Comparison of ENCODE assay signal across 9 cellular contexts in genomic region chr16:89837014-89837546, GRCh38. TPM values are rescaled to one million over a fixed set of nuclear protein-coding genes. Genes with fewer than 3 reads are reported as not detected.
DNase-seq lines count a peak whose midpoint lies in the region; ATAC-seq and TF ChIP-seq lines count a peak whose summit lies in the region.
"Had no signal": no experiment of that assay in that cellular context is flagged by ENCODE, and none has a peak within 500 bp of the region (broad histone marks: within the 10 kb centered on the region; RNA-seq: fewer than 3 reads in every experiment).

No MANE protein-coding gene starts in this region.

- no peak for TF ChIP-seq EP300 in suprapubic skin (IDR thresholded peaks at IDR 0.05)

- peak overlapping the region; percentile 9 for H3K4me3 Mint-ChIP-seq in activated CD8-positive, alpha-beta T cell treated with anti-CD3 and anti-CD28 coated beads for 36 hours
- no peak overlapping the region for H3K4me3 Mint-ChIP-seq in activated CD8-positive, alpha-beta T cell treated with anti-CD3 and anti-CD28 coated beads, Interleukin-2, amount 10 ng/mL, durations not matched to agents 7 days and 5 days
- H3K4me3 Mint-ChIP-seq in T-cell: peak overlapping the region; percentile 24 to 65 (median 58)

- H3K27me3 Mint-ChIP-seq in activated CD8-positive, alpha-beta T cell treated with anti-CD3 and anti-CD28 coated beads for 36 hours: peaks cover 4% of the 10 kb centered on the region
- peaks cover 15% of the 10 kb centered on the region for H3K27me3 Mint-ChIP-seq in activated CD8-positive, alpha-beta T cell treated with anti-CD3 and anti-CD28 coated beads, Interleukin-2, amount 10 ng/mL, durations not matched to agents 7 days and 5 days (ENCODE audit: low read depth)
- H3K27me3 Mint-ChIP-seq in T-cell: peaks cover 4 to 6% of the 10 kb centered on the region in 2 donors

- no peak for TF ChIP-seq CTCF in activated CD8-positive, alpha-beta T cell treated with anti-CD3 and anti-CD28 coated beads for 36 hours (IDR thresholded peaks at IDR 0.05)
- no peak for TF ChIP-seq CTCF in right lobe of liver (IDR thresholded peaks at IDR 0.05)
- TF ChIP-seq CTCF in suprapubic skin (IDR thresholded peaks at IDR 0.05): no peak

- no peaks in the 10 kb centered on the region for H3K27me3 ChIP-seq in right lobe of liver
- no peaks in the 10 kb centered on the region for H3K27me3 ChIP-seq in suprapubic skin
- H3K27me3 ChIP-seq: uterus had no signal

- no peaks in the 10 kb centered on the region for H3K9me3 Mint-ChIP-seq in activated CD8-positive, alpha-beta T cell treated with anti-CD3 and anti-CD28 coated beads for 36 hours
- peaks cover 7% of the 10 kb centered on the region for H3K9me3 Mint-ChIP-seq in activated CD8-positive, alpha-beta T cell treated with anti-CD3 and anti-CD28 coated beads, Interleukin-2, amount 10 ng/mL, durations not matched to agents 7 days and 5 days (ENCODE audit: insufficient read depth)
- H3K9me3 Mint-ChIP-seq in T-cell: no peaks in the 10 kb centered on the region

- H3K4me1 ChIP-seq in right lobe of liver: peaks cover 0 to 15% (median 3%) of the 10 kb centered on the region in 4 donors
- H3K4me1 ChIP-seq in suprapubic skin: peaks cover 2% of the 10 kb centered on the region
- H3K4me1 ChIP-seq: uterus had no signal

- POLR2A ChIA-PET in activated CD8-positive, alpha-beta T cell treated with anti-CD3 and anti-CD28 coated beads for 36 hours (lab: Charles Lee): interaction anchor here (0.9 to 1.1 kb wide), 2 partner anchors 38 to 88 kb away, joined by 3 read pairs; no protein-coding TSS in a partner anchor
- POLR2A ChIA-PET in activated CD8-positive, alpha-beta T cell treated with anti-CD3 and anti-CD28 coated beads, Interleukin-2, amount 10 ng/mL, durations not matched to agents 7 days and 5 days (lab: Charles Lee): interaction anchor here (1.4 kb wide), 1 partner anchor 36 kb away, joined by 3 read pairs; no protein-coding TSS in a partner anchor
- POLR2A ChIA-PET in T-cell (lab: Charles Lee): no interaction called here

- peak overlapping the region; percentile 65 to 85 (median 72) for H3K27ac ChIP-seq in right lobe of liver
- H3K27ac ChIP-seq in suprapubic skin: no peak overlapping the region
- H3K27ac ChIP-seq: uterus had no signal

- DNase-seq in activated CD8-positive, alpha-beta T cell treated with anti-CD3 and anti-CD28 coated beads for 36 hours: no peak
- no peak for DNase-seq in activated CD8-positive, alpha-beta T cell treated with anti-CD3 and anti-CD28 coated beads, Interleukin-2, amount 10 ng/mL, durations not matched to agents 7 days and 5 days
- DNase-seq in T-cell (no peak), right lobe of liver (no peak), suprapubic skin (ENCODE audit: low spot score in 2 of 2) (no peak), cardiac septum (ENCODE audit: low spot score) (no peak), NCI-H446 treated with DMSO at 0.1 percent for 48 hours (lab: John Stamatoyannopoulos, UW) (no peak)
- DNase-seq in activated CD8-positive, alpha-beta memory T cell treated with anti-CD3 and anti-CD28 coated beads, Interleukin-2, amount 50 U/mL, for 4 hours: no peak
- DNase-seq: uterus had no signal

- peaks cover 19% of the 10 kb centered on the region for H3K4me1 Mint-ChIP-seq in activated CD8-positive, alpha-beta T cell treated with anti-CD3 and anti-CD28 coated beads for 36 hours (ENCODE audit: low read depth)
- peaks cover 36% of the 10 kb centered on the region for H3K4me1 Mint-ChIP-seq in activated CD8-positive, alpha-beta T cell treated with anti-CD3 and anti-CD28 coated beads, Interleukin-2, amount 10 ng/mL, durations not matched to agents 7 days and 5 days (ENCODE audit: low read depth)
- H3K4me1 Mint-ChIP-seq in T-cell: peaks cover 14 to 33% (median 23%) of the 10 kb centered on the region in 3 donors

- CTCF ChIA-PET in activated CD8-positive, alpha-beta T cell treated with anti-CD3 and anti-CD28 coated beads for 36 hours (lab: Charles Lee): interaction anchor here (1.0 to 1.7 kb wide), 4 partner anchors 9 to 73 kb away, joined by 3 to 7 read pairs (median 4); partner anchors contain the start of gene SPIRE2
- CTCF ChIA-PET in activated CD8-positive, alpha-beta T cell treated with anti-CD3 and anti-CD28 coated beads, Interleukin-2, amount 10 ng/mL, durations not matched to agents 7 days and 5 days (lab: Charles Lee): interaction anchor here (1.0 to 1.4 kb wide), 6 partner anchors 9 to 138 kb away, joined by 3 to 5 read pairs (median 4); partner anchors contain the start of gene SPIRE2
- CTCF ChIA-PET in T-cell (lab: Charles Lee): interaction anchor here (0.6 to 1.1 kb wide), 3 partner anchors 16 to 137 kb away, joined by 3 to 6 read pairs (median 5); no protein-coding TSS in a partner anchor

- TF ChIP-seq POLR2A in right lobe of liver (IDR thresholded peaks at IDR 0.05) (no peak), suprapubic skin (IDR thresholded peaks at IDR 0.05) (no peak)

- no CpG with 5 or more reads among the region's 17 CpGs for WGBS in right lobe of liver (ENCODE audit: insufficient coverage, low coverage, low lambda C conversion rate, missing lambda C conversion rate)
- 57% methylated on average over 10 of the region's 17 CpGs for WGBS in suprapubic skin

- H3K36me3 Mint-ChIP-seq in activated CD8-positive, alpha-beta T cell treated with anti-CD3 and anti-CD28 coated beads for 36 hours (ENCODE audit: low read depth): no peaks in the 10 kb centered on the region
- H3K36me3 Mint-ChIP-seq in activated CD8-positive, alpha-beta T cell treated with anti-CD3 and anti-CD28 coated beads, Interleukin-2, amount 10 ng/mL, durations not matched to agents 7 days and 5 days (ENCODE audit: low read depth): peaks cover 5% of the 10 kb centered on the region
- no peaks in the 10 kb centered on the region for H3K36me3 Mint-ChIP-seq in T-cell

- ATAC-seq in activated CD8-positive, alpha-beta T cell treated with anti-CD3 and anti-CD28 coated beads for 36 hours: no peak
- no peak for ATAC-seq in activated CD8-positive, alpha-beta T cell treated with anti-CD3 and anti-CD28 coated beads, Interleukin-2, amount 10 ng/mL, durations not matched to agents 7 days and 5 days
- peak in 1 of 4 experiments; percentile 4 for ATAC-seq in T-cell (replicated peaks in 1 of 4)
- peak; percentile 22 to 42 (median 34) for ATAC-seq in right lobe of liver

- H3K36me3 ChIP-seq in right lobe of liver (no peaks in the 10 kb centered on the region), suprapubic skin (no peaks in the 10 kb centered on the region)
- H3K36me3 ChIP-seq: uterus had no signal

- intact Hi-C loops in activated CD8-positive, alpha-beta T cell treated with anti-CD3 and anti-CD28 coated beads for 36 hours (cut with micrococcal nuclease): no loop called here
- intact Hi-C loops in right lobe of liver (cut with DNase I) (no loop called here), cardiac septum (cut with DNase I) (no loop called here)

- no peak overlapping the region for H3K27ac Mint-ChIP-seq in activated CD8-positive, alpha-beta T cell treated with anti-CD3 and anti-CD28 coated beads for 36 hours
- H3K27ac Mint-ChIP-seq in activated CD8-positive, alpha-beta T cell treated with anti-CD3 and anti-CD28 coated beads, Interleukin-2, amount 10 ng/mL, durations not matched to agents 7 days and 5 days: no peak overlapping the region
- no peak overlapping the region for H3K27ac Mint-ChIP-seq in T-cell

- no peaks in the 10 kb centered on the region for H3K9me3 ChIP-seq in right lobe of liver
- no peaks in the 10 kb centered on the region for H3K9me3 ChIP-seq in suprapubic skin
- H3K9me3 ChIP-seq: uterus had no signal

- H3K4me3 ChIP-seq in right lobe of liver (peak overlapping the region; percentile 46 to 58 (median 49)), suprapubic skin (peak overlapping the region; percentile 16)
- H3K4me3 ChIP-seq: uterus had no signal

RNA-seq across cellular contexts. Expression of gene SPIRE2, which starts 8.8 kb away (rescaled TPM):
- total RNA-seq in activated CD8-positive, alpha-beta T cell treated with anti-CD3 and anti-CD28 coated beads for 36 hours: under 1 TPM; 0.27 to 0.29 TPM
- total RNA-seq in activated CD8-positive, alpha-beta T cell treated with anti-CD3 and anti-CD28 coated beads, Interleukin-2, amount 10 ng/mL, durations not matched to agents 7 days and 5 days: under 1 TPM in 1 of 2 experiments, not detected in 1; 0.08 TPM
- total RNA-seq in T-cell: 1 to 10 TPM in 1 of 5 donors, under 1 TPM in 3, not detected in 1; 0.23 to 1.1 (median 0.56) TPM
- 1 to 10 TPM; 4.8 to 7.8 (median 6.1) TPM for total RNA-seq in right lobe of liver
- 1 to 10 TPM; 4.5 to 6.6 (median 5.5) TPM for total RNA-seq in suprapubic skin
- total RNA-seq in cardiac septum: 0.92 TPM

RNA-seq across cellular contexts. Expression of gene FANCA, which starts 20.6 kb away (rescaled TPM):
- 100 to 1,000 TPM in 1 of 2 experiments, 10 to 100 TPM in 1; 95.5 to 100 TPM for total RNA-seq in activated CD8-positive, alpha-beta T cell treated with anti-CD3 and anti-CD28 coated beads for 36 hours
- 100 to 1,000 TPM; 123 to 149 TPM for total RNA-seq in activated CD8-positive, alpha-beta T cell treated with anti-CD3 and anti-CD28 coated beads, Interleukin-2, amount 10 ng/mL, durations not matched to agents 7 days and 5 days
- 1 to 10 TPM; 7.1 to 8.3 (median 7.8) TPM for total RNA-seq in T-cell
- total RNA-seq in right lobe of liver: 10 to 100 TPM in 1 of 6 experiments, 1 to 10 TPM in 5; 4.5 to 12.7 (median 8.3) TPM
- total RNA-seq in suprapubic skin: 10 to 100 TPM in 1 of 4 donors, 1 to 10 TPM in 3; 2.8 to 11.3 (median 8.1) TPM
- 1.0 TPM for total RNA-seq in cardiac septum

RNA-seq across cellular contexts. Expression of gene TCF25, which starts 36.3 kb away (rescaled TPM):
- 100 to 1,000 TPM; 138 to 149 TPM for total RNA-seq in activated CD8-positive, alpha-beta T cell treated with anti-CD3 and anti-CD28 coated beads for 36 hours
- 100 to 1,000 TPM; 169 to 178 TPM for total RNA-seq in activated CD8-positive, alpha-beta T cell treated with anti-CD3 and anti-CD28 coated beads, Interleukin-2, amount 10 ng/mL, durations not matched to agents 7 days and 5 days
- total RNA-seq in T-cell: 100 to 1,000 TPM; 289 to 400 (median 322) TPM
- total RNA-seq in right lobe of liver: 10 to 100 TPM; 66.6 to 91.6 (median 77.9) TPM
- total RNA-seq in suprapubic skin: 100 to 1,000 TPM; 166 to 260 (median 182) TPM
- total RNA-seq in cardiac septum: 106 TPM

Comparison
In these comparisons a context has a peak if more than half of its experiments do, and no peak if none do; other contexts are left out.
1. ATAC-seq: peak in right lobe of liver (4 of 4); none in activated CD8-positive, alpha-beta T cell treated with anti-CD3 and anti-CD28 coated beads for 36 hours (single experiment) and activated CD8-positive, alpha-beta T cell treated with anti-CD3 and anti-CD28 coated beads, Interleukin-2, amount 10 ng/mL, durations not matched to agents 7 days and 5 days (single experiment).
2. RNA of gene FANCA, which starts 20.6 kb away (total RNA-seq): 123 to 149 TPM in activated CD8-positive, alpha-beta T cell treated with anti-CD3 and anti-CD28 coated beads, Interleukin-2, amount 10 ng/mL, durations not matched to agents 7 days and 5 days and 95.5 to 100 TPM in activated CD8-positive, alpha-beta T cell treated with anti-CD3 and anti-CD28 coated beads for 36 hours; 4.5 to 12.7 TPM in right lobe of liver, 2.8 to 11.3 TPM in suprapubic skin, 7.1 to 8.3 TPM in T-cell and 1.0 TPM in cardiac septum (single experiment); every median in the first group is over 4 times any median in the second.
3. POLR2A ChIA-PET loops: an anchor here in activated CD8-positive, alpha-beta T cell treated with anti-CD3 and anti-CD28 coated beads for 36 hours (0.9 to 1.1 kb wide) and activated CD8-positive, alpha-beta T cell treated with anti-CD3 and anti-CD28 coated beads, Interleukin-2, amount 10 ng/mL, durations not matched to agents 7 days and 5 days (1.4 kb wide); none called in T-cell.